In the genomic region with DNA sequence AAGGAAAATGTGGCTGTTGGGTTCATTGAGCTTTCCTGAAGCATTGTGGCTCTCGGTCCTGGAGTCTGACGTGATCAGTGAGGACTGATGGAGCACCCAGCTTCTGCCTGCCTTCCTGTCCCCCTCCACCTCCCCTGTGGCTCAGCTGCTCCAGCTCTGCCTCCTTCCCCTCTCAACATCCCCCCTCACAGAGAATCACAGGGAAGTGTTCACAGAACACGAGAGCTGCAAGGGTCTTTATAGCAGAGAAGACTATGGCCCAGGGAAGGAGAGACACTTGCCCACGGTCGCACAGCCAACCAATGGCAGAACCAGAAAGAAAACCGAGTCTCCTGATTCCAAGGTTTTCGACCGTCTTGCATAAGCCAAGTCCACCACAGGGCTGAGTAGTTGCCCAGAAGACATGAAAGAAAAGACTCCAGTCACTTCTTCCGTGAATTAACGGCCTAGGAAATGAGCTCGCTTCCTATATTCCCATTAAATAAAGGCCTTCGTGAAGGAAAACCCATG, we compare ENCODE assay signal across 13 cellular contexts. TPM values are rescaled to one million over a fixed set of nuclear protein-coding genes. Genes with fewer than 3 reads are reported as not detected.
DNase-seq lines count a peak whose midpoint lies in the region; ATAC-seq, FAIRE-seq and TF ChIP-seq lines count a peak whose summit lies in the region.
"Had no signal": no experiment of that assay in that cellular context is flagged by ENCODE, and none has a peak within 500 bp of the region (broad histone marks: within the 10 kb centered on the region; RNA-seq: fewer than 3 reads in every experiment).

No MANE protein-coding gene starts in this region.

- peaks cover 12% of the 10 kb centered on the region for H3K4me1 Mint-ChIP-seq in CD14-positive monocyte

- H3K4me2 ChIP-seq in GM23248 (ENCODE audit: unreplicated experiment), result peak overlapping the region; percentile 65
- no peak overlapping the region; the same call in none of the 2 replicates for H3K4me2 ChIP-seq in HepG2 (ENCODE audit: low read depth, low read length)
- H3K4me2 ChIP-seq in skeletal muscle satellite cell (ENCODE audit: low read length), result peak overlapping the region; percentile 67

- H3K4me3 Mint-ChIP-seq in CD14-positive monocyte, result peak overlapping the region in 1 of 2 donors; percentile 82

- H3K27ac ChIP-seq in GM23248 (peak overlapping the region; percentile 43), cingulate gyrus (ENCODE audit: low read depth, low read length) (peak overlapping the region; percentile 58), HepG2 (ENCODE audit: extremely low read length, insufficient read depth, low read length) (no peak overlapping the region)

- H3K36me3 ChIP-seq in GM23248 (ENCODE audit: low read depth), result no peaks in the 10 kb centered on the region
- H3K36me3 ChIP-seq in HepG2 (replicated peaks in 1 of 2; ENCODE audit: control insufficient read depth in 1 of 2, insufficient read depth in 2 of 2, low read length in 2 of 2), result no peaks in the 10 kb centered on the region
- no peaks in the 10 kb centered on the region for H3K36me3 ChIP-seq in skeletal muscle satellite cell (ENCODE audit: insufficient read depth, low read length)

- no peak overlapping the region for H3K27ac Mint-ChIP-seq in CD14-positive monocyte

- H3K9ac ChIP-seq in GM23248 (peak overlapping the region; percentile 32), HepG2 (ENCODE audit: insufficient read depth, low read depth, low read length) (no peak overlapping the region), skeletal muscle satellite cell (ENCODE audit: low read depth, low read length) (no peak overlapping the region)

- TF ChIP-seq RAD21 in HepG2 (CRISPR knock-in tag; IDR thresholded peaks at IDR 0.05), result no peak

- FAIRE-seq in HepG2 (lab: Jason Lieb, UNC), result no peak
- FAIRE-seq: bronchial epithelial cell had no signal

- no peaks in the 10 kb centered on the region for H3K36me3 Mint-ChIP-seq in CD14-positive monocyte
- H3K36me3 Mint-ChIP-seq: CD4-positive, CD25-positive, alpha-beta regulatory T cell had no signal

- H3K9me2 ChIP-seq in GM23248 (ENCODE audit: insufficient read depth), result no peaks in the 10 kb centered on the region

- intact Hi-C loops in HepG2 (cut with micrococcal nuclease; ENCODE audit: unreplicated experiment), result loop anchor here (2.0 kb wide), 1 partner anchor 64 kb away; no protein-coding TSS in a partner anchor
- intact Hi-C loops in CD14-positive monocyte (cut with micrococcal nuclease), result loop anchor here in 1 of 2 donors (10.0 kb wide), 1 partner anchor 330 kb away; no protein-coding TSS in a partner anchor

- peaks cover 21% of the 10 kb centered on the region; the same call in 1 of the 2 replicates for H3F3A ChIP-seq in GM23248 (ENCODE audit: insufficient read depth)

- H3K27me3 Mint-ChIP-seq in CD14-positive monocyte (ENCODE audit: low read depth in 3 of 3), result peaks cover 8 to 11% (median 10%) of the 10 kb centered on the region in 3 donors

- peaks cover 18% of the 10 kb centered on the region for H3K4me1 ChIP-seq in GM23248 (ENCODE audit: insufficient read depth)
- peaks cover 20% of the 10 kb centered on the region for H3K4me1 ChIP-seq in HepG2 (ENCODE audit: insufficient read depth, low read length)
- peaks cover 19% of the 10 kb centered on the region for H3K4me1 ChIP-seq in skeletal muscle satellite cell (ENCODE audit: control insufficient read depth, insufficient read depth, low read length)

- TF ChIP-seq POLR2A in HepG2 (IDR thresholded peaks at IDR 0.05; ENCODE audit: insufficient read depth in 1 of 2, low read depth in 2 of 2, low read length in 2 of 2), result no peak

- H4K20me1 ChIP-seq in GM23248 (ENCODE audit: insufficient read depth), result no peaks in the 10 kb centered on the region
- no peaks in the 10 kb centered on the region for H4K20me1 ChIP-seq in HepG2 (ENCODE audit: insufficient read depth, low read length)

- H3K79me2 ChIP-seq in GM23248 (ENCODE audit: insufficient read depth) (no peaks in the 10 kb centered on the region), HepG2 (ENCODE audit: insufficient read depth, low read length) (no peaks in the 10 kb centered on the region)

- peak overlapping the region; percentile 86 for H2AFZ ChIP-seq in GM23248
- no peak overlapping the region for H2AFZ ChIP-seq in HepG2 (ENCODE audit: low read length)

- TF ChIP-seq EP300 in HepG2 (IDR thresholded peaks at IDR 0.05; ENCODE audit: low read depth in 2 of 2, low read length in 2 of 2), result no peak
- no peak for TF ChIP-seq EP300 in HepG2 (CRISPR knock-in tag; IDR thresholded peaks at IDR 0.05; ENCODE audit: borderline replicate concordance)

- 19 to 21% methylated on average over 12 of the region's 12 CpGs for WGBS in GM23248 (ENCODE audit: low coverage in 1 of 2, low lambda C conversion rate in 2 of 2, missing lambda C conversion rate in 2 of 2), 2 experiments
- WGBS in HepG2 (ENCODE audit: low lambda C conversion rate), result 57% methylated on average over 12 of the region's 12 CpGs

- H3K27me3 ChIP-seq in GM23248 (replicated peaks; ENCODE audit: insufficient read depth) (no peaks in the 10 kb centered on the region), HepG2 (ENCODE audit: control insufficient read depth in 1 of 2, insufficient read depth in 2 of 2, low read length in 2 of 2) (peaks cover 1 to 5% of the 10 kb centered on the region in 2 experiments; a peak in 3 of 5 replicates), skeletal muscle satellite cell (ENCODE audit: control insufficient read depth, insufficient read depth, low read length) (no peaks in the 10 kb centered on the region)

- ATAC-seq in HepG2 (peak; percentile 15; the same call in 2 of the 3 replicates), GM21825 (IDR thresholded peaks at IDR 0.05; ENCODE audit: unreplicated experiment) (no peak), HG03097 (IDR thresholded peaks at IDR 0.05; ENCODE audit: low FRiP score, unreplicated experiment) (no peak)

- TF ChIP-seq CTCF in HepG2 (CRISPR knock-in tag; IDR thresholded peaks at IDR 0.05) (no peak), CD14-positive monocyte (IDR thresholded peaks at IDR 0.05) (no peak)

- POLR2A ChIA-PET in HepG2 (lab: Yijun Ruan, JAX), result no interaction called here

- in situ Hi-C loops in GM23248 (cut with MboI) (no loop called here), HepG2 (cut with HindIII; ENCODE audit: extremely low pct_ligation_motif_present, low pct_unique_long_range_greater_than_20kb) (no loop called here)

- H3K9me3 ChIP-seq in GM23248 (ENCODE audit: low read depth) (no peaks in the 10 kb centered on the region), HepG2 (ENCODE audit: low read length) (no peaks in the 10 kb centered on the region), skeletal muscle satellite cell (replicated peaks; ENCODE audit: low read length) (no peaks in the 10 kb centered on the region)

- no TSS peak for BruUV-seq in HepG2 (replicated peaks; lab: Mats Ljungman, UMichigan)

- peaks cover 0 to 2% (median 0%) of the 10 kb centered on the region in 7 donors for H3K9me3 Mint-ChIP-seq in CD14-positive monocyte
- H3K9me3 Mint-ChIP-seq: naive B cell had no signal

- CTCF ChIA-PET in HepG2 (lab: Yijun Ruan, JAX; ENCODE audit: low intra/inter-chr PET ratio, low total read pairs), result interaction anchor here (1.8 kb wide), 1 partner anchor 61 kb away, joined by 9 read pairs; no protein-coding TSS in a partner anchor

- DNase-seq in GM23248 (peak; percentile 70), HepG2 (ENCODE audit: low spot score) (no peak), 8988T (no peak), CD14-positive monocyte (ENCODE audit: low spot score) (no peak)

- H3K4me3 ChIP-seq in GM23248 (peak overlapping the region; percentile 27), HepG2 (replicated peaks in 1 of 3; ENCODE audit: insufficient read depth in 1 of 3, low read depth in 2 of 3, low read length in 3 of 3) (no peak overlapping the region), skeletal muscle satellite cell (ENCODE audit: low read length) (no peak overlapping the region)

RNA-seq across cellular contexts. Expression of a gene that starts 2.3 kb away (rescaled TPM):
- total RNA-seq in GM23248 (2014; rRNA removed; shearing (Covaris generic)), result not detected in 2 replicates
- polyA plus RNA-seq in GM23248 (2016; fragmentation: Nextera tagmentation; extraction: Ambion mirVana) (not detected in 2 replicates), HepG2 (2011; rRNA removed) (not detected in 2 replicates), CD14-positive monocyte (not detected)
- not detected in 2 replicates for total RNA-seq in HepG2 (2016; rRNA removed; fragmentation: Illumina TruSeq; extraction: Trizol)
- total RNA-seq in HepG2 (2016; cell fraction: cytosol; rRNA removed; fragmentation: Illumina TruSeq; extraction: Trizol; ENCODE audit: low read depth), result not detected in 2 replicates
- total RNA-seq in HepG2 (2016; cell fraction: insoluble cytoplasmic fraction; rRNA removed; fragmentation: Illumina TruSeq; extraction: Trizol), result not detected in 2 replicates
- not detected in 2 replicates for total RNA-seq in HepG2 (2016; cell fraction: membrane; rRNA removed; fragmentation: Illumina TruSeq; extraction: Trizol)
- not detected in 2 replicates for total RNA-seq in HepG2 (2016; cell fraction: nucleus; rRNA removed; fragmentation: Illumina TruSeq; extraction: Trizol)
- polyA plus RNA-seq in HepG2 (2011; cell fraction: cytosol; rRNA removed), result not detected in 2 replicates
- polyA plus RNA-seq in HepG2 (2011; cell fraction: nucleus; rRNA removed), result 0.10 TPM in 1 of 2 replicates, not detected in the other
- polyA plus RNA-seq in HepG2 (2012), result not detected in 2 replicates
- not detected in 2 replicates for polyA plus RNA-seq in HepG2 (2016; cell fraction: cytosol; fragmentation: Illumina TruSeq; extraction: Trizol; ENCODE audit: low read depth)
- polyA plus RNA-seq in HepG2 (2016; cell fraction: insoluble cytoplasmic fraction; fragmentation: Illumina TruSeq; extraction: Trizol; ENCODE audit: low read depth), result not detected in 2 replicates
- polyA plus RNA-seq in HepG2 (2016; cell fraction: membrane; fragmentation: Illumina TruSeq; extraction: Trizol; ENCODE audit: low read depth), result not detected in 2 replicates
- polyA plus RNA-seq in HepG2 (2016; cell fraction: nucleus; fragmentation: Illumina TruSeq; extraction: Trizol; ENCODE audit: insufficient read depth, low read depth), result not detected in 2 replicates
- not detected in 2 replicates for polyA minus RNA-seq in HepG2 (2011; rRNA and poly(A)+ RNA removed; ENCODE audit: low replicate concordance)
- not detected in 2 replicates for polyA minus RNA-seq in HepG2 (2011; cell fraction: cytosol; rRNA and poly(A)+ RNA removed)
- not detected in 2 replicates for polyA minus RNA-seq in HepG2 (2011; cell fraction: nucleus; rRNA and poly(A)+ RNA removed)
- total RNA-seq in skeletal muscle satellite cell (2012; rRNA removed), result not detected in 2 replicates
- total RNA-seq: bronchial epithelial cell; CD4-positive, CD25-positive, alpha-beta regulatory T cell; T-helper 2 cell treated with Interferon-gamma antibody and Interleukin-4, amounts not matched to agents 100 ng/mL and 5 ng/mL, for 36 hours had no signal
- polyA plus RNA-seq: CD4-positive, CD25-positive, alpha-beta regulatory T cell had no signal

RNA-seq across cellular contexts. Expression of a gene that starts 32.7 kb away (rescaled TPM):
- total RNA-seq in GM23248 (2014; rRNA removed; shearing (Covaris generic)), result not detected in 2 replicates
- polyA plus RNA-seq in GM23248 (2016; fragmentation: Nextera tagmentation; extraction: Ambion mirVana) (not detected in 2 replicates), HepG2 (2011; rRNA removed) (not detected in 2 replicates), CD14-positive monocyte (not detected)
- not detected in 2 replicates for total RNA-seq in HepG2 (2016; rRNA removed; fragmentation: Illumina TruSeq; extraction: Trizol)
- total RNA-seq in HepG2 (2016; cell fraction: cytosol; rRNA removed; fragmentation: Illumina TruSeq; extraction: Trizol; ENCODE audit: low read depth), result not detected in 2 replicates
- not detected in 2 replicates for total RNA-seq in HepG2 (2016; cell fraction: insoluble cytoplasmic fraction; rRNA removed; fragmentation: Illumina TruSeq; extraction: Trizol)
- total RNA-seq in HepG2 (2016; cell fraction: membrane; rRNA removed; fragmentation: Illumina TruSeq; extraction: Trizol), result not detected in 2 replicates
- total RNA-seq in HepG2 (2016; cell fraction: nucleus; rRNA removed; fragmentation: Illumina TruSeq; extraction: Trizol), result not detected in 2 replicates
- polyA plus RNA-seq in HepG2 (2011; cell fraction: cytosol; rRNA removed), result not detected in 2 replicates
- polyA plus RNA-seq in HepG2 (2011; cell fraction: nucleus; rRNA removed), result not detected in 2 replicates
- not detected in 2 replicates for polyA plus RNA-seq in HepG2 (2012)
- not detected in 2 replicates for polyA plus RNA-seq in HepG2 (2016; cell fraction: cytosol; fragmentation: Illumina TruSeq; extraction: Trizol; ENCODE audit: low read depth)
- not detected in 2 replicates for polyA plus RNA-seq in HepG2 (2016; cell fraction: insoluble cytoplasmic fraction; fragmentation: Illumina TruSeq; extraction: Trizol; ENCODE audit: low read depth)
- not detected in 2 replicates for polyA plus RNA-seq in HepG2 (2016; cell fraction: membrane; fragmentation: Illumina TruSeq; extraction: Trizol; ENCODE audit: low read depth)
- polyA plus RNA-seq in HepG2 (2016; cell fraction: nucleus; fragmentation: Illumina TruSeq; extraction: Trizol; ENCODE audit: insufficient read depth, low read depth), result not detected in 2 replicates
- not detected in 2 replicates for polyA minus RNA-seq in HepG2 (2011; rRNA and poly(A)+ RNA removed; ENCODE audit: low replicate concordance)
- not detected in 2 replicates for polyA minus RNA-seq in HepG2 (2011; cell fraction: cytosol; rRNA and poly(A)+ RNA removed)
- polyA minus RNA-seq in HepG2 (2011; cell fraction: nucleus; rRNA and poly(A)+ RNA removed), result not detected in 2 replicates
- 0.25 TPM in 1 of 2 replicates, not detected in the other for total RNA-seq in skeletal muscle satellite cell (2012; rRNA removed)
- total RNA-seq: bronchial epithelial cell; CD4-positive, CD25-positive, alpha-beta regulatory T cell; glomerular endothelial cell had no signal
- polyA plus RNA-seq: CD4-positive, CD25-positive, alpha-beta regulatory T cell had no signal
